8 cellular contexts compared by ENCODE assay signal in the genomic region with DNA sequence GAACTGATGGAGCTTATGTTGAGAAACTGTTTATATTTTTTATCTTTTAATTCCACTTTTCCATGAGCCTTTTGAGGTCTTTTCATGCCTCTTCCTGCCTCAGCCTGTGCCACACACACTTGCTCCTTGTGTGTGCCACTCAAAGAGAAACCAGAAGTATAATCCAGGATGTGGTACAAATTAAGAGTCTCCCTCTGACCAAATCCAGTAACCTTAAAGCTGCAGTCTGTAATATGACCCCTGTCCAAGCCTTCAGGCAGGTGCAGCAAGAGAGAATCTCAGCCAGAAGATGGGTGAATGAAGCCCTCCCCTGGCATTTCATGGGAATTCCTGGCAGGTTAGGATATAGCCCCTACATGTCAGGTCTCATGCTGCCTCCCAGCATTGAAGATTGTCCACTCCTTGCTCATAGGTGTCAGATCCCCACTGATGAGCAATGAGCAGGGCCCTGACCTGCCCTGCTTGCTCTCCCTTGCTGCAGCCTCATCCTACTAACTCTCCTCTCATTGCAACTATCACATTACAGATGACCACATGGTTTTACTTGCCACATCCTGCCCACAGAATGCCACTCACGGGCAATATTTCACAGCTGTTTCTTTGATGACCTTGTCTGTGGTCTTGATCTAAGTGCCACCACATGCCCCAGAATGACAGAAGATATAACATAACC.
DNase-seq lines count a peak whose midpoint lies in the region; ATAC-seq and TF ChIP-seq lines count a peak whose summit lies in the region.
"Had no signal": no experiment of that assay in that cellular context is flagged by ENCODE, and none has a peak within 500 bp of the region (broad histone marks: within the 10 kb centered on the region; RNA-seq: fewer than 3 reads in every experiment).

No MANE protein-coding gene starts in this region.

- no TSS peak for BruUV-seq in PC-3 (replicated peaks; lab: Mats Ljungman, UMichigan)

- H3K36me3 ChIP-seq in PC-3 (ENCODE audit: low read depth, low read length) = no peaks in the 10 kb centered on the region
- H3K36me3 ChIP-seq in gastrocnemius medialis = no peaks in the 10 kb centered on the region

- no peaks in the 10 kb centered on the region for H3K9me2 ChIP-seq in PC-3 (replicated peaks; ENCODE audit: low read length)

- no peak overlapping the region for H2AFZ ChIP-seq in PC-3 (ENCODE audit: low read length)

- no peak overlapping the region for H3K4me2 ChIP-seq in PC-3 (ENCODE audit: low read length)

- H3K4me1 ChIP-seq in PC-3 (ENCODE audit: insufficient read depth, low read length) (no peaks in the 10 kb centered on the region), gastrocnemius medialis (peaks cover 15 to 30% of the 10 kb centered on the region in 2 donors)

- no peak overlapping the region for H3K9ac ChIP-seq in PC-3 (ENCODE audit: low read length)

- H3K27ac ChIP-seq in PC-3 (ENCODE audit: low read length) = no peak overlapping the region
- peak overlapping the region; percentile 66 to 75 (median 72) for H3K27ac ChIP-seq in gastrocnemius medialis
- no peak overlapping the region for H3K27ac ChIP-seq in dorsolateral prefrontal cortex

- no peaks in the 10 kb centered on the region for H3K9me3 ChIP-seq in PC-3 (ENCODE audit: low read length)
- no peaks in the 10 kb centered on the region for H3K9me3 ChIP-seq in gastrocnemius medialis

- no peak for TF ChIP-seq POLR2A in gastrocnemius medialis (IDR thresholded peaks at IDR 0.05)

- ATAC-seq in GM19351 (IDR thresholded peaks at IDR 0.05; ENCODE audit: unreplicated experiment) (peak; percentile 74), HG03108 (IDR thresholded peaks at IDR 0.05; ENCODE audit: unreplicated experiment) (peak; percentile 70), PC-3 (no peak), gastrocnemius medialis (peak; percentile 95 to 98), GM21737 (IDR thresholded peaks at IDR 0.05; ENCODE audit: unreplicated experiment) (no peak)

- peaks cover 12% of the 10 kb centered on the region for H3K27me3 ChIP-seq in PC-3 (ENCODE audit: low read length)
- no peaks in the 10 kb centered on the region for H3K27me3 ChIP-seq in gastrocnemius medialis
- no peaks in the 10 kb centered on the region for H3K27me3 ChIP-seq in dorsolateral prefrontal cortex

- intact Hi-C loops in PC-3 (cut with micrococcal nuclease) (no loop called here), gastrocnemius medialis (cut with DNase I; ENCODE audit: low total_unique reads) (no loop called here), dorsolateral prefrontal cortex (cut with DNase I) (no loop called here)

- no peak overlapping the region for H3K4me3 ChIP-seq in PC-3 (ENCODE audit: low read length)
- H3K4me3 ChIP-seq in gastrocnemius medialis = no peak overlapping the region
- H3K4me3 ChIP-seq in dorsolateral prefrontal cortex = no peak overlapping the region

- POLR2A ChIA-PET in PC-3 (lab: Charles Lee; ENCODE audit: unreplicated experiment) = no interaction called here

- no peaks in the 10 kb centered on the region for H3K79me2 ChIP-seq in PC-3 (ENCODE audit: low read length)

- H3F3A ChIP-seq in PC-3 (ENCODE audit: low read length, unreplicated experiment) = no peaks in the 10 kb centered on the region

- no peaks in the 10 kb centered on the region for H4K20me1 ChIP-seq in PC-3 (ENCODE audit: low read length)

- CTCF ChIA-PET in PC-3 (lab: Charles Lee) = no interaction called here

- DNase-seq in PC-3 (peak; percentile 32), gastrocnemius medialis (peak; percentile 55 to 76), dorsolateral prefrontal cortex (no peak), C1 segment of cervical spinal cord (lab: John Stamatoyannopoulos, UW) (no peak)
- DNase-seq: erythroblast had no signal

- in situ Hi-C loops in gastrocnemius medialis (cut with MboI; ENCODE audit: low sequenced_read_pairs in 4 of 4) = no loop called here

- TF ChIP-seq CTCF in PC-3 (conservative IDR thresholded peaks at IDR 0.05; ENCODE audit: low read depth, low read length) (no peak), gastrocnemius medialis (IDR thresholded peaks at IDR 0.05 in 4 of 5, conservative IDR thresholded peaks at IDR 0.05 in 1 of 5) (no peak), dorsolateral prefrontal cortex (IDR thresholded peaks at IDR 0.05 in 54 of 56, conservative IDR thresholded peaks at IDR 0.05 in 2 of 56; ENCODE audit: low read depth in 1 of 56, partially characterized antibody in 56 of 56) (no peak)

Comparison
In these comparisons a context has a peak if more than half of its experiments do, and no peak if none do; other contexts are left out.
1. ATAC-seq: peak in GM19351 (single experiment), HG03108 (single experiment) and gastrocnemius medialis (2 of 2); none in PC-3 (single experiment) and GM21737 (single experiment).
2. DNase-seq: peak in PC-3 (single experiment) and gastrocnemius medialis (2 of 2); none in dorsolateral prefrontal cortex (0 of 10) and C1 segment of cervical spinal cord (0 of 14).
3. H3K27ac ChIP-seq: peak in gastrocnemius medialis (4 of 4); none in PC-3 (single experiment) and dorsolateral prefrontal cortex (0 of 59).